ENCODE assay signal across 8 cellular contexts in genomic region chr17:45585037-45585437, GRCh38.
DNase-seq lines count a peak whose midpoint lies in the region; ATAC-seq and TF ChIP-seq lines count a peak whose summit lies in the region.
"Not testable (repeated sequence)": the region's sequence is repeated elsewhere in the genome, so short reads cannot be mapped to it uniquely, and the experiment has no call there.

No MANE protein-coding gene starts in this region.

- not testable (repeated sequence) for H3K9me3 ChIP-seq in OCI-LY7 (ENCODE audit: low read length); lung (ENCODE audit: control insufficient read depth in 2 of 2, insufficient read depth in 1 of 2, low read length in 1 of 2)

- peaks cover 33% of the 10 kb centered on the region for H3K36me3 ChIP-seq in OCI-LY7 (ENCODE audit: insufficient read depth, low read length)
- H3K36me3 ChIP-seq in lung (ENCODE audit: control insufficient read depth in 2 of 2, insufficient read depth in 2 of 2, low read length in 2 of 2): not testable (repeated sequence)

- POLR2A ChIA-PET in AG04449 (lab: Yijun Ruan, JAX); OCI-LY7 (lab: Charles Lee): not testable (repeated sequence)

- H3K9me2 ChIP-seq in OCI-LY7 (ENCODE audit: insufficient read depth, low read length): not testable (repeated sequence)

- not testable (repeated sequence) for H3K4me1 ChIP-seq in OCI-LY7 (ENCODE audit: insufficient read depth, low read length, poor library complexity, severe bottlenecking); lung (ENCODE audit: control insufficient read depth in 2 of 2, insufficient read depth in 2 of 2, low read length in 2 of 2)

- peak; percentile 73 for ATAC-seq in GM18909 (IDR thresholded peaks at IDR 0.05; ENCODE audit: poor library complexity, unreplicated experiment)
- peak; percentile 54 for ATAC-seq in HG02970 (IDR thresholded peaks at IDR 0.05; ENCODE audit: low FRiP score, unreplicated experiment)
- peak; percentile 86 to 87 for ATAC-seq in activated T-cell treated with anti-CD3 and anti-CD28 coated beads, Interleukin-2, amount 50 U/mL, for 4 hours
- ATAC-seq in lung (ENCODE audit: insufficient read depth, low FRiP score): peak; percentile 78

- not testable (repeated sequence) for H3K9me3 Mint-ChIP-seq in activated T-cell treated with anti-CD3 and anti-CD28 coated beads, Interleukin-2, amount 50 U/mL, for 4 hours

- H3K36me3 Mint-ChIP-seq in activated T-cell treated with anti-CD3 and anti-CD28 coated beads, Interleukin-2, amount 50 U/mL, for 4 hours (ENCODE audit: insufficient read depth): not testable (repeated sequence)

- peak overlapping the region; percentile 91 for H3K4me3 Mint-ChIP-seq in activated T-cell treated with anti-CD3 and anti-CD28 coated beads, Interleukin-2, amount 50 U/mL, for 4 hours

- H3K4me1 Mint-ChIP-seq in activated T-cell treated with anti-CD3 and anti-CD28 coated beads, Interleukin-2, amount 50 U/mL, for 4 hours (ENCODE audit: low read depth): peaks cover 40% of the 10 kb centered on the region

- H3K27me3 ChIP-seq in lung (ENCODE audit: control insufficient read depth, insufficient read depth): not testable (repeated sequence)

- intact Hi-C loops in OCI-LY7 (cut with micrococcal nuclease; ENCODE audit: unreplicated experiment): loop anchor here (5.0 kb wide), 1 partner anchor 677 kb away; no protein-coding TSS in a partner anchor

- H3K27ac ChIP-seq in OCI-LY7 (ENCODE audit: low read depth, low read length, poor library complexity, severe bottlenecking) (peak overlapping the region; percentile 84), lung (ENCODE audit: low read depth in 1 of 2, low read length in 1 of 2) (peak overlapping the region; percentile 29 to 98)

- peak overlapping the region; percentile 92 for H3K4me2 ChIP-seq in OCI-LY7 (ENCODE audit: low read length)

- peak overlapping the region; percentile 32; the same call in 1 of the 2 replicates for H2AFZ ChIP-seq in OCI-LY7 (ENCODE audit: low read length)

- TF ChIP-seq CTCF in AG04449 (IDR thresholded peaks at IDR 0.05; ENCODE audit: insufficient read depth, low read length, missing control alignments) (peak; percentile 44), OCI-LY7 (conservative IDR thresholded peaks at IDR 0.05; ENCODE audit: low read length) (peak; percentile 56; the same call in 1 of the 2 replicates), lung (IDR thresholded peaks at IDR 0.05; ENCODE audit: control extremely low read depth, extremely low read depth) (peak; percentile 5)

- CTCF ChIA-PET in AG04449 (lab: Yijun Ruan, JAX); OCI-LY7 (lab: Charles Lee; ENCODE audit: unreplicated experiment): not testable (repeated sequence)

- H3K4me3 ChIP-seq in AG04449 (ENCODE audit: low read depth, low read length): peak overlapping the region; percentile 96
- H3K4me3 ChIP-seq in OCI-LY7 (ENCODE audit: low read depth, low read length, poor library complexity, severe bottlenecking): peak overlapping the region; percentile 79
- H3K4me3 ChIP-seq in lung: peak overlapping the region; percentile 54

- not testable (repeated sequence) for H4K20me1 ChIP-seq in OCI-LY7 (ENCODE audit: insufficient read depth, low read length)

- peaks cover 43% of the 10 kb centered on the region for H3K79me2 ChIP-seq in OCI-LY7 (ENCODE audit: insufficient read depth, low read depth, low read length)

- not testable (repeated sequence) for H3K27me3 Mint-ChIP-seq in activated T-cell treated with anti-CD3 and anti-CD28 coated beads, Interleukin-2, amount 50 U/mL, for 4 hours (ENCODE audit: low read depth)

- not testable (repeated sequence) for BruUV-seq in OCI-LY7 (replicated peaks; lab: Mats Ljungman, UMichigan)

- not testable (repeated sequence) for DNase-seq in AG04449 (ENCODE audit: low read depth, low spot score)
- DNase-seq in OCI-LY7 (ENCODE audit: low spot score): peak; percentile 94
- peak; percentile 80 for DNase-seq in activated T-cell treated with anti-CD3 and anti-CD28 coated beads, Interleukin-2, amount 50 U/mL, for 4 hours
- DNase-seq in epidermal melanocyte (ENCODE audit: insufficient read length, low spot score): peak; percentile 32
- DNase-seq in lung (ENCODE audit: low spot score): peak; percentile 88
- DNase-seq in stimulated activated CD4-positive, alpha-beta T cell treated with anti-CD3 and anti-CD28 coated beads, Interleukin-1b, Interleukin-23, amount 100 ng/mL, for 1 hour (ENCODE audit: low read depth in 2 of 2): peak; percentile 68

- WGBS in lung, 2 donors: 0 to 1% methylated on average over 33 to 40 of the region's 40 CpGs

Comparison
In these comparisons a context has a peak if more than half of its experiments do, and no peak if none do; other contexts are left out.
1. CTCF ChIP-seq: peak in every context shown above with its lines; median percentile 56 in OCI-LY7; 44 in AG04449; 5 in lung.